Comparison of ENCODE assay signal across 30 cellular contexts in the genomic region with DNA sequence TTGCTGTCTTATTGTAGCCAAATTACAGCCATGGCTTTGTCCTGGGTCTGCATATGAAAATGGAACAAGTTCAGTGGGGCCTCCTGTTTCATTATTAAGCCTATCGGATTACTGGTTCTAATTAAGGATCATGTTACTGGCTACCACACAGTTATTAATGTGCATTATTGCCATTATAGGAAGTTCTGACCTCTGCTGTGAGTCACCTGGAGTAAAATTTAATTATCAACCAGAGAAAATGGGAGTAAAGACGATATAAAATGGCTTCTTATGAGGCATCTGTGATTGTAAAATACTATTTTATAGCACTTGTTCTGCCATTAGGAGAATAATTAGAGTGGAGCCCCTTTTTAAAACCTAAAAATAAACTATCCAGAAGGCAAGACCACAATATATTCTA.
DNase-seq lines count a peak whose midpoint lies in the region; TF ChIP-seq lines count a peak whose summit lies in the region.
"Had no signal": no experiment of that assay in that cellular context is flagged by ENCODE, and none has a peak within 500 bp of the region (broad histone marks: within the 10 kb centered on the region; RNA-seq: fewer than 3 reads in every experiment).

No MANE protein-coding gene starts in this region.

- H3K14ac ChIP-seq in H9 (ENCODE audit: insufficient read depth, low read length): no peak overlapping the region

- TF ChIP-seq CTCF in KMS-11 (conservative IDR thresholded peaks at IDR 0.05; ENCODE audit: low read depth, low read length): no peak
- no peak for TF ChIP-seq CTCF in retinal pigment epithelial cell (conservative IDR thresholded peaks at IDR 0.05; ENCODE audit: low read depth, low read length)
- TF ChIP-seq CTCF in H9 (conservative IDR thresholded peaks at IDR 0.05): no peak

- H3K79me2 ChIP-seq in KMS-11 (ENCODE audit: insufficient read depth, low read depth) (no peaks in the 10 kb centered on the region), H9 (ENCODE audit: insufficient read depth, low read length) (peaks cover 5% of the 10 kb centered on the region; the same call in 1 of the 2 replicates)

- H3K9me3 Mint-ChIP-seq in H9: no peaks in the 10 kb centered on the region
- no peaks in the 10 kb centered on the region for H3K9me3 Mint-ChIP-seq in T-helper 2 cell treated with Interferon-gamma antibody and Interleukin-4, amounts not matched to agents 5 μg/mL and 100 μg/mL, for 36 hours
- H3K9me3 Mint-ChIP-seq: activated T-cell treated with anti-CD3 and anti-CD28 coated beads, Interleukin-2, amount 50 U/mL, for 4 hours; IgD-negative memory B cell had no signal

- H3T11ph ChIP-seq in H9 (ENCODE audit: low read length): no peak overlapping the region

- H3K27ac Mint-ChIP-seq in H9: no peak overlapping the region
- H3K27ac Mint-ChIP-seq in T-helper 2 cell treated with Interferon-gamma antibody and Interleukin-4, amounts not matched to agents 5 μg/mL and 100 μg/mL, for 36 hours: no peak overlapping the region
- H3K27ac Mint-ChIP-seq: activated naive CD8-positive, alpha-beta T cell treated with anti-CD3 and anti-CD28 coated beads, Interleukin-2, amount 50 U/mL, for 24 hours; IgD-negative memory B cell had no signal

- no peak overlapping the region for H4K8ac ChIP-seq in H9 (replicated peaks; ENCODE audit: insufficient read length, low read depth, low read length)

- H3K36me3 ChIP-seq in KMS-11 (ENCODE audit: insufficient read depth): no peaks in the 10 kb centered on the region
- H3K36me3 ChIP-seq: cardiac muscle cell, right lobe of liver, tibial artery, vagina had no signal

- DNase-seq in NCI-H748 treated with DMSO at 0.1 percent for 48 hours (lab: John Stamatoyannopoulos, UW): peak; percentile 44
- peak; percentile 20 for DNase-seq in kidney tubule cell (ENCODE audit: low spot score)
- DNase-seq in retinal pigment epithelial cell (ENCODE audit: low read depth): peak; percentile 47
- no peak for DNase-seq in H9
- DNase-seq in NCI-H2081 treated with DMSO at 0.1 percent for 48 hours (lab: John Stamatoyannopoulos, UW): no peak
- no peak for DNase-seq in T-helper 2 cell treated with Interferon-gamma antibody and Interleukin-4, amounts not matched to agents 5 μg/mL and 100 μg/mL, for 36 hours (ENCODE audit: low spot score)
- DNase-seq: activated naive CD8-positive, alpha-beta T cell treated with anti-CD3 and anti-CD28 coated beads, Interleukin-2, amount 50 U/mL, for 24 hours; activated T-cell treated with anti-CD3 and anti-CD28 coated beads, Interleukin-2, amount 50 U/mL, for 4 hours; C1 segment of cervical spinal cord; Caco-2; DND-41; effector CD8-positive, alpha-beta T cell; GF-D8; hypothalamus; left cardiac atrium; mammary epithelial cell; NCI-H1048; NCI-H187; NCI-H526 treated with DMSO at 0.1 percent for 48 hours; posterior cingulate gyrus; right lobe of liver; stimulated activated CD4-positive, alpha-beta T cell treated with anti-CD3 and anti-CD28 coated beads, Interleukin-4, amount 100 ng/mL, for 1 hour; tibial artery had no signal

- H3K4me3 ChIP-seq in KMS-11 (IDR thresholded peaks at IDR 0.05; ENCODE audit: insufficient read depth, low read depth, low read length): no peak overlapping the region
- H3K4me3 ChIP-seq in retinal pigment epithelial cell (ENCODE audit: low read length): no peak overlapping the region
- H3K4me3 ChIP-seq: cardiac muscle cell, coronary artery, right lobe of liver, SJSA1, tibial artery, vagina had no signal

- WGBS in H9 (ENCODE audit: extremely low coverage, insufficient read length, low lambda C conversion rate): no CpG with 5 or more reads among the region's 2 CpGs

- no peak overlapping the region for H2AK5ac ChIP-seq in H9 (ENCODE audit: insufficient read length, low read length)

- no peak overlapping the region for H4K5ac ChIP-seq in H9 (ENCODE audit: insufficient read length, low read depth, low read length)

- H3K18ac ChIP-seq in H9 (ENCODE audit: insufficient read length, low read depth, low read length): no peak overlapping the region

- no peaks in the 10 kb centered on the region for H4K20me1 ChIP-seq in KMS-11 (ENCODE audit: insufficient read depth)
- H4K20me1 ChIP-seq in H9 (ENCODE audit: control insufficient read depth, insufficient read depth, insufficient read length): no peaks in the 10 kb centered on the region

- no peak overlapping the region for H2AFZ ChIP-seq in KMS-11 (ENCODE audit: low read depth)
- H2AFZ ChIP-seq in H9 (ENCODE audit: low read length): no peak overlapping the region

- no peak overlapping the region for H2BK12ac ChIP-seq in H9 (ENCODE audit: insufficient read length, low read depth, low read length)

- no peaks in the 10 kb centered on the region for H3K36me3 Mint-ChIP-seq in H9 (ENCODE audit: insufficient read depth in 1 of 3, low read depth in 3 of 3)
- H3K36me3 Mint-ChIP-seq in T-helper 2 cell treated with Interferon-gamma antibody and Interleukin-4, amounts not matched to agents 5 μg/mL and 100 μg/mL, for 36 hours (ENCODE audit: low read depth): peaks cover 9% of the 10 kb centered on the region

- H3K27me3 Mint-ChIP-seq in H9 (ENCODE audit: low read depth): no peaks in the 10 kb centered on the region
- H3K27me3 Mint-ChIP-seq in T-helper 2 cell treated with Interferon-gamma antibody and Interleukin-4, amounts not matched to agents 5 μg/mL and 100 μg/mL, for 36 hours (ENCODE audit: low read depth): no peaks in the 10 kb centered on the region
- H3K27me3 Mint-ChIP-seq: activated naive CD8-positive, alpha-beta T cell treated with anti-CD3 and anti-CD28 coated beads, Interleukin-2, amount 50 U/mL, for 24 hours; IgD-negative memory B cell had no signal

- H2BK5ac ChIP-seq in H9 (ENCODE audit: insufficient read length, low read length): no peak overlapping the region

- peaks cover 64% of the 10 kb centered on the region for H3K4me1 ChIP-seq in KMS-11 (ENCODE audit: low read depth, poor library complexity, severe bottlenecking)
- no peaks in the 10 kb centered on the region for H3K4me1 ChIP-seq in H9 (ENCODE audit: insufficient read depth, low read length)
- H3K4me1 ChIP-seq: right lobe of liver had no signal

- H3K27ac ChIP-seq in KMS-11 (no peak overlapping the region), H9 (ENCODE audit: insufficient read length, low read depth, low read length) (no peak overlapping the region)
- H3K27ac ChIP-seq: cardiac muscle cell, coronary artery, right lobe of liver, RWPE1, SJSA1, tibial artery, vagina had no signal

- no peak overlapping the region for H3K56ac ChIP-seq in H9 (ENCODE audit: insufficient read length, low read depth, low read length)

- H3K27me3 ChIP-seq in KMS-11 (ENCODE audit: insufficient read depth, low read depth) (no peaks in the 10 kb centered on the region), H9 (ENCODE audit: insufficient read depth, low read length) (no peaks in the 10 kb centered on the region)
- H3K27me3 ChIP-seq: cardiac muscle cell, right lobe of liver, SJSA1, tibial artery, vagina had no signal

- no peak overlapping the region for H2BK20ac ChIP-seq in H9 (ENCODE audit: low read depth, low read length, poor library complexity, severe bottlenecking)

- no peak overlapping the region for H4K91ac ChIP-seq in H9 (ENCODE audit: insufficient read length, low read depth, low read length)

- no peak overlapping the region for H2BK15ac ChIP-seq in H9 (ENCODE audit: low read depth, low read length)

- H3K23ac ChIP-seq in H9 (ENCODE audit: insufficient read length, low read depth, low read length): no peak overlapping the region

- H3K4me1 Mint-ChIP-seq in H9: peaks cover 14 to 18% of the 10 kb centered on the region in 2 experiments
- peaks cover 38% of the 10 kb centered on the region for H3K4me1 Mint-ChIP-seq in T-helper 2 cell treated with Interferon-gamma antibody and Interleukin-4, amounts not matched to agents 5 μg/mL and 100 μg/mL, for 36 hours (ENCODE audit: low read depth)

- no peaks in the 10 kb centered on the region for H3K79me1 ChIP-seq in H9 (ENCODE audit: insufficient read depth, low read depth, low read length, poor library complexity, severe bottlenecking)

- no peaks in the 10 kb centered on the region for H3K23me2 ChIP-seq in H9 (ENCODE audit: insufficient read length, low read depth, low read length, poor library complexity, severe bottlenecking)

- no peak overlapping the region for H2BK120ac ChIP-seq in H9 (ENCODE audit: low read depth, low read length, poor library complexity, severe bottlenecking)

- H3K9ac ChIP-seq in KMS-11 (no peak overlapping the region), H9 (ENCODE audit: extremely low read depth, insufficient read length, low read length) (no peak overlapping the region)

- H3K4me2 ChIP-seq in KMS-11: peak overlapping the region; percentile 19
- no peak overlapping the region for H3K4me2 ChIP-seq in H9 (ENCODE audit: insufficient read depth, insufficient read length, low read length)

- H3K4me3 Mint-ChIP-seq in H9: no peak overlapping the region
- no peak overlapping the region for H3K4me3 Mint-ChIP-seq in T-helper 2 cell treated with Interferon-gamma antibody and Interleukin-4, amounts not matched to agents 5 μg/mL and 100 μg/mL, for 36 hours
- H3K4me3 Mint-ChIP-seq: activated naive CD8-positive, alpha-beta T cell treated with anti-CD3 and anti-CD28 coated beads, Interleukin-2, amount 50 U/mL, for 24 hours; activated T-cell treated with anti-CD3 and anti-CD28 coated beads, Interleukin-2, amount 50 U/mL, for 4 hours; IgD-negative memory B cell had no signal

- no peaks in the 10 kb centered on the region for H3K9me3 ChIP-seq in H9 (ENCODE audit: control insufficient read depth, low read depth, low read length)
- H3K9me3 ChIP-seq: Caco-2, right lobe of liver, SJSA1, tibial artery, vagina had no signal

- H3K4ac ChIP-seq in H9 (ENCODE audit: low read depth, low read length): no peak overlapping the region

Comparison
In these comparisons a context has a peak if more than half of its experiments do, and no peak if none do; other contexts are left out.
1. DNase-seq: peak in NCI-H748 treated with DMSO at 0.1 percent for 48 hours (single experiment), kidney tubule cell (single experiment) and retinal pigment epithelial cell (single experiment); none in H9 (single experiment), NCI-H2081 treated with DMSO at 0.1 percent for 48 hours (single experiment) and T-helper 2 cell treated with Interferon-gamma antibody and Interleukin-4, amounts not matched to agents 5 μg/mL and 100 μg/mL, for 36 hours (single experiment).